In the genomic region with DNA sequence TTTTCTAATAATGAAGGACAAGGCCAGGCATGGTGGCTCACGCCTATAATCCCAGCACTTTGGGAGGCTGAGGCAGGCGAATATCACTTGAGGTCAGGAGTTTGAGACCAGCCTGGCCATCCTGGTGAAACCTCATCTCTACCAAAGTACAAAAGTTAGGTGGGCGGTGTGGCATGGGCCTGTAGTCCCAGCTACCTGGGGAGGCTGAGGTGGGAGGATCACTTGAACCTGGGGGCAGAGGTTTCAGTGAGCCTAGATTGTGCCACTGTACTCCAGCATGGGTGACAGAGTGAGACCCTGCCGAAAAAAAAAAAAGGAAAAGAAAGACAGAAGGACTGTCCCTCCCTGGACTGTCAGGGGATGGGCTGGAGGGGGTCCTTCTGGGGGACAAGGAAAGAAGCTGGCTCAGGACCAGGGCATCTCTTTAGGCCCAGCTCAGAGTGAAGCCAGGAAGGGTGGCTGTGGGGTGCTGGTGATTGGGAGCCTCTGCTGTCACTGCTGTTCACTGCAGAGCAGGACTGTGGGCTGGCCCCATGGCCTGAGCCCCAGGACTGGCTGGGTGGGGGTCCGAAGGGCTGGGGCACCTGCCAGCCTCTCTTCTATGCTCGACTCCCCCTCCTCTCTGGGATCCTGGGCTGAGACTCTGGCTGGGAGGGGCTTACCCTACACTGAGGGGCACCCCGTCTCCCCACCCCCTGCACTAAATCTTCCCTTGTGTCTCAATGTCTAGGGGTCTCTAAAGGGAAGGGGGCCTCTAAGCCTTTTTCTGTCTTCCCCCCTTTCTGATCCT, we compare ENCODE assay signal across 8 cellular contexts. TPM values are rescaled to one million over a fixed set of nuclear protein-coding genes. Genes with fewer than 3 reads are reported as not detected.
DNase-seq lines count a peak whose midpoint lies in the region; TF ChIP-seq lines count a peak whose summit lies in the region.

No MANE protein-coding gene starts in this region.

- no peaks in the 10 kb centered on the region for H4K20me1 ChIP-seq in SU-DHL-6 (ENCODE audit: low read depth, low read length)

- H3K9ac ChIP-seq in SU-DHL-6 (ENCODE audit: low read length): peak overlapping the region; percentile 41; the same call in 1 of the 2 replicates

- 54 to 67% methylated on average over 7 of the region's 7 CpGs for WGBS in sigmoid colon, 2 donors

- H3K79me2 ChIP-seq in SU-DHL-6 (ENCODE audit: insufficient read depth, low read length): no peaks in the 10 kb centered on the region

- no peak for TF ChIP-seq POLR2A in sigmoid colon (IDR thresholded peaks at IDR 0.05)

- H3K27ac ChIP-seq in SU-DHL-6 (ENCODE audit: low read depth, low read length): no peak overlapping the region
- peak overlapping the region; percentile 90 to 99 (median 96) for H3K27ac ChIP-seq in sigmoid colon

- no peak overlapping the region for H2AFZ ChIP-seq in SU-DHL-6 (ENCODE audit: low read depth, low read length, severe bottlenecking)

- intact Hi-C loops in sigmoid colon (cut with DNase I) (loop anchor here (5.0 to 10.0 kb wide), 3 partner anchors 40 to 783 kb away; a partner anchor contains a TSS), posterior vena cava (cut with DNase I) (loop anchor here in 1 of 2 donors (5.0 kb wide), 1 partner anchor 55 kb away; no protein-coding TSS in a partner anchor)

- peak overlapping the region; percentile 53 for H3K4me3 ChIP-seq in GM12864 (ENCODE audit: low read depth, low read length)
- no peak overlapping the region for H3K4me3 ChIP-seq in SU-DHL-6 (ENCODE audit: insufficient read depth, low read length, poor library complexity, severe bottlenecking)
- peak overlapping the region; percentile 65 for H3K4me3 ChIP-seq in fibroblast of mammary gland (ENCODE audit: control insufficient read depth, low read depth, low read length)
- H3K4me3 ChIP-seq in sigmoid colon: peak overlapping the region; percentile 69 to 85 (median 82)

- no peaks in the 10 kb centered on the region for H3K9me2 ChIP-seq in SU-DHL-6 (replicated peaks; ENCODE audit: insufficient read depth, low read length)

- peaks cover 0 to 79% (median 66%) of the 10 kb centered on the region in 4 donors for H3K4me1 ChIP-seq in sigmoid colon

- DNase-seq in GM12864 (ENCODE audit: low read depth) (no peak), fibroblast of mammary gland (ENCODE audit: low read depth) (no peak), sigmoid colon (no peak), DMS53 treated with DMSO at 0.1 percent for 48 hours (lab: John Stamatoyannopoulos, UW; ENCODE audit: unreplicated experiment) (no peak), posterior vena cava (ENCODE audit: low spot score) (no peak), Ammon's horn (ENCODE audit: low spot score) (no peak), MV-4-11 (lab: John Stamatoyannopoulos, UW) (no peak)

- no peaks in the 10 kb centered on the region for H3K36me3 ChIP-seq in SU-DHL-6 (ENCODE audit: low read length)
- no peaks in the 10 kb centered on the region for H3K36me3 ChIP-seq in sigmoid colon

- TF ChIP-seq EP300 in sigmoid colon (IDR thresholded peaks at IDR 0.05): no peak

- no peak for TF ChIP-seq CTCF in GM12864 (IDR thresholded peaks at IDR 0.05; ENCODE audit: low read depth, low read length, missing control alignments)
- no peak for TF ChIP-seq CTCF in SU-DHL-6 (IDR thresholded peaks at IDR 0.05; ENCODE audit: insufficient read depth, low read length, poor library complexity, severe bottlenecking)
- TF ChIP-seq CTCF in fibroblast of mammary gland (conservative IDR thresholded peaks at IDR 0.05; ENCODE audit: control insufficient read depth, insufficient read depth, low read depth, low read length): no peak
- TF ChIP-seq CTCF in sigmoid colon (IDR thresholded peaks at IDR 0.05): no peak

- H3K27me3 ChIP-seq in SU-DHL-6 (ENCODE audit: low read length) (no peaks in the 10 kb centered on the region), sigmoid colon (no peaks in the 10 kb centered on the region)

- peak overlapping the region; percentile 54 for H3K4me2 ChIP-seq in SU-DHL-6 (ENCODE audit: low read depth, low read length, poor library complexity, severe bottlenecking)

- H3F3A ChIP-seq in SU-DHL-6 (ENCODE audit: insufficient read depth): no peaks in the 10 kb centered on the region

- H3K9me3 ChIP-seq in SU-DHL-6 (ENCODE audit: insufficient read depth, low read length): no peaks in the 10 kb centered on the region
- H3K9me3 ChIP-seq in sigmoid colon: no peaks in the 10 kb centered on the region

RNA-seq across cellular contexts. Expression of a gene that starts 0.9 kb away (rescaled TPM):
- total RNA-seq in sigmoid colon (10 to 100 TPM; 11.2 to 42.1 (median 28.5) TPM), posterior vena cava (10 to 100 TPM; 72.9 to 90.4 TPM)
- polyA plus RNA-seq in sigmoid colon: 1 to 10 TPM in 2 of 3 donors, under 1 TPM in 1; 0.69 to 9.8 (median 3.0) TPM
